Comparison of ENCODE assay signal across 21 cellular contexts in genomic region chr10:124370426-124370825, GRCh38. TPM values are rescaled to one million over a fixed set of nuclear protein-coding genes. Genes with fewer than 3 reads are reported as not detected.
DNase-seq lines count a peak whose midpoint lies in the region; ATAC-seq and TF ChIP-seq lines count a peak whose summit lies in the region.
"Had no signal": no experiment of that assay in that cellular context is flagged by ENCODE, and none has a peak within 500 bp of the region (broad histone marks: within the 10 kb centered on the region; RNA-seq: fewer than 3 reads in every experiment).

No MANE protein-coding gene starts in this region.

- no peaks in the 10 kb centered on the region for H3K27me3 ChIP-seq in BLaER1
- peaks cover 43% of the 10 kb centered on the region for H3K27me3 ChIP-seq in A673 (replicated peaks; ENCODE audit: insufficient read depth, low read depth, low read length, poor library complexity)
- H3K27me3 ChIP-seq: BE2C had no signal

- peak overlapping the region; percentile 65 for H3K27ac ChIP-seq in BLaER1
- H3K27ac ChIP-seq in A673 (ENCODE audit: low read depth, low read length, poor library complexity, severe bottlenecking), result no peak overlapping the region
- H3K27ac ChIP-seq: 22Rv1, A549 had no signal

- H3K4me1 ChIP-seq in BLaER1 (peaks cover 89% of the 10 kb centered on the region), A673 (ENCODE audit: insufficient read depth, low read length, poor library complexity, severe bottlenecking) (no peaks in the 10 kb centered on the region)
- H3K4me1 ChIP-seq: A549, BE2C had no signal

- H3K9me3 ChIP-seq in BLaER1 (peaks cover 15% of the 10 kb centered on the region), A673 (ENCODE audit: low read depth, low read length, poor library complexity, severe bottlenecking) (no peaks in the 10 kb centered on the region)
- H3K9me3 ChIP-seq: A549, BE2C had no signal

- no peaks in the 10 kb centered on the region for H4K20me1 ChIP-seq in BLaER1

- peak; percentile 68 for DNase-seq in posterior vena cava (ENCODE audit: low spot score)
- DNase-seq in A673 (ENCODE audit: low spot score), result no peak
- DNase-seq in activated CD4-positive, alpha-beta T cell treated with anti-CD3 and anti-CD28 coated beads for 36 hours, result no peak
- DNase-seq: ACHN; BE2C; C1 segment of cervical spinal cord; CD4-positive, alpha-beta memory T cell; CD4-positive, CD25-positive, alpha-beta regulatory T cell; COR-L47; DMS 273 treated with DMSO at 0.1 percent for 48 hours; DMS153; DMS53; DMS79; DND-41; EL; GDM1 had no signal

- H3K9ac ChIP-seq in BLaER1, result peak overlapping the region; percentile 21

- intact Hi-C loops in dendritic cell treated with granulocyte-macrophage colony-stimulating factor and Interleukin-4, amounts not matched to agents 40 ng/mL and 50 ng/mL, for 4 days (cut with micrococcal nuclease), result no loop called here
- intact Hi-C loops in posterior vena cava (cut with DNase I), result no loop called here
- intact Hi-C loops in A673 (cut with micrococcal nuclease; ENCODE audit: unreplicated experiment), result no loop called here
- intact Hi-C loops in activated CD4-positive, alpha-beta T cell treated with anti-CD3 and anti-CD28 coated beads for 36 hours (cut with DNase I, micrococcal nuclease), result no loop called here

- H3K4me2 ChIP-seq in BLaER1, result peak overlapping the region; percentile 96
- H3K4me2 ChIP-seq: A549 had no signal

- H3K4me3 ChIP-seq in BLaER1 (0 out of 2 replicates have a peak overlapping the region, but pooled peaks have one; percentile 43), A673 (ENCODE audit: low read depth, low read length, poor library complexity, severe bottlenecking) (no peak overlapping the region)
- H3K4me3 ChIP-seq: A549 had no signal

- POLR2A ChIA-PET in A673 (lab: Charles Lee; ENCODE audit: low non-redundant PET), result no interaction called here
- POLR2A ChIA-PET in activated CD4-positive, alpha-beta T cell treated with anti-CD3 and anti-CD28 coated beads for 36 hours (lab: Charles Lee), result no interaction called here

- ATAC-seq in activated CD4-positive, alpha-beta T cell treated with anti-CD3 and anti-CD28 coated beads for 36 hours, result no peak
- ATAC-seq: A549 had no signal

- H3K9me3 Mint-ChIP-seq in dendritic cell treated with granulocyte-macrophage colony-stimulating factor and Interleukin-4, amounts not matched to agents 40 ng/mL and 50 ng/mL, for 4 days, result peaks cover 10% of the 10 kb centered on the region
- no peaks in the 10 kb centered on the region for H3K9me3 Mint-ChIP-seq in activated CD4-positive, alpha-beta T cell treated with anti-CD3 and anti-CD28 coated beads for 36 hours (ENCODE audit: low read depth)
- H3K9me3 Mint-ChIP-seq: CD8-positive, alpha-beta memory T cell had no signal

- TF ChIP-seq CTCF in A673 (conservative IDR thresholded peaks at IDR 0.05; ENCODE audit: low read depth, low read length), result no peak

- H3K4me3 Mint-ChIP-seq in dendritic cell treated with granulocyte-macrophage colony-stimulating factor and Interleukin-4, amounts not matched to agents 40 ng/mL and 50 ng/mL, for 4 days, result no peak overlapping the region
- no peak overlapping the region for H3K4me3 Mint-ChIP-seq in activated CD4-positive, alpha-beta T cell treated with anti-CD3 and anti-CD28 coated beads for 36 hours
- H3K4me3 Mint-ChIP-seq: CD4-positive, alpha-beta memory T cell; CD4-positive, CD25-positive, alpha-beta regulatory T cell; CD8-positive, alpha-beta memory T cell had no signal

- H3K27ac Mint-ChIP-seq in dendritic cell treated with granulocyte-macrophage colony-stimulating factor and Interleukin-4, amounts not matched to agents 40 ng/mL and 50 ng/mL, for 4 days, result peak overlapping the region; percentile 47
- H3K27ac Mint-ChIP-seq in activated CD4-positive, alpha-beta T cell treated with anti-CD3 and anti-CD28 coated beads for 36 hours, result no peak overlapping the region
- H3K27ac Mint-ChIP-seq: CD4-positive, alpha-beta memory T cell; CD4-positive, CD25-positive, alpha-beta regulatory T cell; CD8-positive, alpha-beta memory T cell had no signal

- no TSS peak for BruUV-seq in A673 (replicated peaks; lab: Mats Ljungman, UMichigan)

- peaks cover 44% of the 10 kb centered on the region for H3K27me3 Mint-ChIP-seq in dendritic cell treated with granulocyte-macrophage colony-stimulating factor and Interleukin-4, amounts not matched to agents 40 ng/mL and 50 ng/mL, for 4 days
- H3K27me3 Mint-ChIP-seq in activated CD4-positive, alpha-beta T cell treated with anti-CD3 and anti-CD28 coated beads for 36 hours, result peaks cover 9% of the 10 kb centered on the region

- CTCF ChIA-PET in A673 (lab: Charles Lee), result no interaction called here
- CTCF ChIA-PET in activated CD4-positive, alpha-beta T cell treated with anti-CD3 and anti-CD28 coated beads for 36 hours (lab: Charles Lee), result no interaction called here

- H3K36me3 Mint-ChIP-seq in dendritic cell treated with granulocyte-macrophage colony-stimulating factor and Interleukin-4, amounts not matched to agents 40 ng/mL and 50 ng/mL, for 4 days (ENCODE audit: low read depth), result no peaks in the 10 kb centered on the region
- no peaks in the 10 kb centered on the region for H3K36me3 Mint-ChIP-seq in activated CD4-positive, alpha-beta T cell treated with anti-CD3 and anti-CD28 coated beads for 36 hours (ENCODE audit: low read depth)
- H3K36me3 Mint-ChIP-seq: CD4-positive, alpha-beta memory T cell; CD4-positive, CD25-positive, alpha-beta regulatory T cell; CD8-positive, alpha-beta memory T cell had no signal

- H3K4me1 Mint-ChIP-seq in dendritic cell treated with granulocyte-macrophage colony-stimulating factor and Interleukin-4, amounts not matched to agents 40 ng/mL and 50 ng/mL, for 4 days (ENCODE audit: low read depth), result peaks cover 20% of the 10 kb centered on the region
- H3K4me1 Mint-ChIP-seq in activated CD4-positive, alpha-beta T cell treated with anti-CD3 and anti-CD28 coated beads for 36 hours, result no peaks in the 10 kb centered on the region
- H3K4me1 Mint-ChIP-seq: CD4-positive, alpha-beta memory T cell; CD4-positive, CD25-positive, alpha-beta regulatory T cell; CD8-positive, alpha-beta memory T cell had no signal

- H3K36me3 ChIP-seq in BLaER1 (no peaks in the 10 kb centered on the region), A673 (ENCODE audit: insufficient read depth, low read length, poor library complexity, severe bottlenecking) (no peaks in the 10 kb centered on the region)
- H3K36me3 ChIP-seq: BE2C had no signal

RNA-seq across cellular contexts. Expression of gene OAT, which starts 48.3 kb away (rescaled TPM):
- 100 to 1,000 TPM in 1 of 2 donors, 10 to 100 TPM in 1; 89.5 to 113 TPM for total RNA-seq in posterior vena cava
- 25.2 and 26.9 TPM in 2 replicates for total RNA-seq in A673 (2021)
- total RNA-seq in activated CD4-positive, alpha-beta T cell treated with anti-CD3 and anti-CD28 coated beads for 36 hours, result 10 to 100 TPM; 36.5 to 39.6 TPM
